In genomic region chr6:134174790-134175531, GRCh38 we compare ENCODE assay signal across 1 cellular context.
TF ChIP-seq lines count a peak whose summit lies in the region.

No MANE protein-coding gene starts in this region.

TF ChIP-seq in GM12878, 131 proteins besides CTCF, POLR2A, EP300 and RAD21 (continued from another document and continues in another):
- TF ChIP-seq BCL3 (IDR thresholded peaks at IDR 0.05; ENCODE audit: borderline replicate concordance, insufficient read depth, low read depth, low read length, poor library complexity, severe bottlenecking), result no peak
- TF ChIP-seq USF1 (IDR thresholded peaks at IDR 0.05; ENCODE audit: borderline replicate concordance, extremely low read length, insufficient read depth, low read depth, low read length), result no peak
- TF ChIP-seq ZNF207 (IDR thresholded peaks at IDR 0.05; ENCODE audit: borderline replicate concordance), result no peak
- no peak for TF ChIP-seq STAT1 (conservative IDR thresholded peaks at IDR 0.05)
- TF ChIP-seq SMC3 (IDR thresholded peaks at IDR 0.05; ENCODE audit: borderline replicate concordance, low read length), result 0 out of 2 replicates have a peak, but pooled peaks have one; percentile 2
- TF ChIP-seq CHD4 (IDR thresholded peaks at IDR 0.05), result no peak
- TF ChIP-seq ZSCAN29 (IDR thresholded peaks at IDR 0.05), result no peak
- TF ChIP-seq GATAD2B (conservative IDR thresholded peaks at IDR 0.05; ENCODE audit: low read depth), result 0 out of 2 replicates have a peak, but pooled peaks have one; percentile 44
- TF ChIP-seq BCLAF1 (IDR thresholded peaks at IDR 0.05), result no peak
- no peak for TF ChIP-seq CUX1 (IDR thresholded peaks at IDR 0.05; ENCODE audit: insufficient replicate concordance, low read depth, low read length)
- TF ChIP-seq POU2F2 (IDR thresholded peaks at IDR 0.05; ENCODE audit: borderline replicate concordance, low read depth, low read length), result peak; percentile 85; the same call in 2 of the 3 replicates
- no peak for TF ChIP-seq SIX5 (IDR thresholded peaks at IDR 0.05; ENCODE audit: low read depth, low read length, severe bottlenecking)
- no peak for TF ChIP-seq ESRRA (IDR thresholded peaks at IDR 0.05; ENCODE audit: low read length)
- TF ChIP-seq KLF5 (IDR thresholded peaks at IDR 0.05; ENCODE audit: partially characterized antibody), result no peak
- no peak for TF ChIP-seq PBX3 (IDR thresholded peaks at IDR 0.05; ENCODE audit: insufficient replicate concordance, low read depth, low read length)
- peak; percentile 61; the same call in 1 of the 2 replicates for TF ChIP-seq DPF2 (IDR thresholded peaks at IDR 0.05)
- TF ChIP-seq POLR2AphosphoS5 (IDR thresholded peaks at IDR 0.05; ENCODE audit: low read length), result peak; percentile 98
- no peak for TF ChIP-seq ZNF592 (IDR thresholded peaks at IDR 0.05)
- TF ChIP-seq KDM1A (IDR thresholded peaks at IDR 0.05; ENCODE audit: borderline replicate concordance), result no peak
- no peak for TF ChIP-seq ATF7 (IDR thresholded peaks at IDR 0.05; ENCODE audit: low read depth)
- TF ChIP-seq ELK1 (IDR thresholded peaks at IDR 0.05; ENCODE audit: low read depth, low read length), result no peak
- TF ChIP-seq PML (IDR thresholded peaks at IDR 0.05; ENCODE audit: low read length), result peak; percentile 87; the same call in 1 of the 2 replicates
- TF ChIP-seq ZNF217 (IDR thresholded peaks at IDR 0.05), result no peak
- peak; percentile 73; the same call in 1 of the 2 replicates for TF ChIP-seq SMAD5 (IDR thresholded peaks at IDR 0.05; ENCODE audit: low read depth)
- TF ChIP-seq SMARCA5 (IDR thresholded peaks at IDR 0.05), result no peak
- TF ChIP-seq IKZF1 (conservative IDR thresholded peaks at IDR 0.05), result peak; percentile 64
- no peak for TF ChIP-seq SIN3A (IDR thresholded peaks at IDR 0.05; ENCODE audit: low read depth, low read length)
- no peak for TF ChIP-seq STAT3 (IDR thresholded peaks at IDR 0.05; ENCODE audit: low read depth, low read length)
- no peak for TF ChIP-seq NFYA (IDR thresholded peaks at IDR 0.05; ENCODE audit: borderline replicate concordance, low read depth, low read length)
- no peak for TF ChIP-seq WRNIP1 (IDR thresholded peaks at IDR 0.05; ENCODE audit: borderline replicate concordance, low read depth, low read length)
- no peak for TF ChIP-seq RELB (IDR thresholded peaks at IDR 0.05; ENCODE audit: low read depth)
- peak; percentile 42; the same call in 1 of the 2 replicates for TF ChIP-seq CREB1 (IDR thresholded peaks at IDR 0.05; ENCODE audit: low read depth)
- TF ChIP-seq CEBPZ (IDR thresholded peaks at IDR 0.05; ENCODE audit: low read depth, low read length), result no peak
